ENCODE assay signal across 26 cellular contexts in genomic region chr2:109406301-109406700, GRCh38.
DNase-seq lines count a peak whose midpoint lies in the region; ATAC-seq and TF ChIP-seq lines count a peak whose summit lies in the region.
"Had no signal": no experiment of that assay in that cellular context is flagged by ENCODE, and none has a peak within 500 bp of the region (broad histone marks: within the 10 kb centered on the region; RNA-seq: fewer than 3 reads in every experiment).

No MANE protein-coding gene starts in this region.

- no peak overlapping the region for H3K9ac ChIP-seq in mammary epithelial cell (ENCODE audit: insufficient read depth, low read length)
- H3K9ac ChIP-seq in SK-N-SH = no peak overlapping the region

- H3K27me3 ChIP-seq in breast epithelium (no peaks in the 10 kb centered on the region), mammary epithelial cell (ENCODE audit: insufficient read depth, low read length) (no peaks in the 10 kb centered on the region), upper lobe of left lung (no peaks in the 10 kb centered on the region), SK-N-SH (ENCODE audit: insufficient read depth) (no peaks in the 10 kb centered on the region)
- H3K27me3 ChIP-seq: Peyer's patch had no signal

- H2AFZ ChIP-seq in mammary epithelial cell (ENCODE audit: low read depth, low read length) (no peak overlapping the region), SK-N-SH (ENCODE audit: low read depth) (no peak overlapping the region)

- peaks cover 29% of the 10 kb centered on the region for H3K36me3 Mint-ChIP-seq in MCF 10A (ENCODE audit: insufficient read depth, unreplicated experiment)
- H3K36me3 Mint-ChIP-seq in glutamatergic neuron (ENCODE audit: unreplicated experiment) = no peaks in the 10 kb centered on the region
- H3K36me3 Mint-ChIP-seq in chondrocyte (ENCODE audit: low read depth) = peaks cover 26% of the 10 kb centered on the region

- CTCF ChIA-PET in MCF 10A (lab: Yijun Ruan, JAX) = interaction anchor here (0.6 to 1.3 kb wide), 5 partner anchors 104 to 279 kb away, joined by 3 to 5 read pairs (median 4); partner anchors contain the start of gene SH3RF3
- CTCF ChIA-PET in mammary epithelial cell (lab: Charles Lee; ENCODE audit: low non-redundant PET) = no interaction called here
- CTCF ChIA-PET in SK-N-SH (lab: Yijun Ruan, JAX) = interaction anchor here (0.9 kb wide), 1 partner anchor 9 kb away, joined by 4 read pairs; no protein-coding TSS in a partner anchor

- in situ Hi-C loops in mammary epithelial cell (cut with MboI; ENCODE audit: low sequenced_read_pairs in 2 of 2) = no loop called here

- no peaks in the 10 kb centered on the region for H3F3A ChIP-seq in SK-N-SH (replicated peaks; ENCODE audit: insufficient read depth)

- H3K27ac ChIP-seq in breast epithelium (no peak overlapping the region), mammary epithelial cell (ENCODE audit: insufficient read depth, low read depth, low read length) (no peak overlapping the region), upper lobe of left lung (no peak overlapping the region), SK-N-SH (ENCODE audit: low read depth in 2 of 2, low read length in 1 of 2) (no peak overlapping the region)
- H3K27ac ChIP-seq: 22Rv1, Peyer's patch had no signal

- peak overlapping the region; percentile 27 for H3K27ac Mint-ChIP-seq in MCF 10A (ENCODE audit: low read depth, unreplicated experiment)
- H3K27ac Mint-ChIP-seq in glutamatergic neuron (ENCODE audit: unreplicated experiment) = peak overlapping the region; percentile 66
- no peak overlapping the region for H3K27ac Mint-ChIP-seq in chondrocyte (ENCODE audit: unreplicated experiment)
- H3K27ac Mint-ChIP-seq: CD8-positive, alpha-beta T cell had no signal

- H3K4me1 ChIP-seq in breast epithelium (no peaks in the 10 kb centered on the region), mammary epithelial cell (ENCODE audit: insufficient read depth, low read length) (peaks cover 9% of the 10 kb centered on the region), upper lobe of left lung (no peaks in the 10 kb centered on the region), SK-N-SH (ENCODE audit: control insufficient read depth in 1 of 2, insufficient read depth in 2 of 2, low read depth in 1 of 2, low read length in 1 of 2) (peaks cover 0 to 14% of the 10 kb centered on the region in 2 experiments; a peak in 1 of 4 replicates)
- H3K4me1 ChIP-seq: Peyer's patch had no signal

- H3K4me3 Mint-ChIP-seq in MCF 10A (ENCODE audit: unreplicated experiment) (no peak overlapping the region), glutamatergic neuron (ENCODE audit: unreplicated experiment) (peak overlapping the region; percentile 37), chondrocyte (ENCODE audit: unreplicated experiment) (no peak overlapping the region)
- H3K4me3 Mint-ChIP-seq: CD8-positive, alpha-beta T cell had no signal

- ATAC-seq in upper lobe of left lung (ENCODE audit: low FRiP score in 2 of 2) = no peak
- ATAC-seq: CD8-positive, alpha-beta T cell; HepG2; K562 had no signal

- POLR2A ChIA-PET in MCF 10A (lab: Yijun Ruan, JAX) (interaction anchor here (0.7 to 1.8 kb wide), 6 partner anchors 25 to 280 kb away, joined by 3 to 6 read pairs (median 4); no protein-coding TSS in a partner anchor), SK-N-SH (lab: Yijun Ruan, JAX) (no interaction called here)

- no peak for TF ChIP-seq RAD21 in SK-N-SH (IDR thresholded peaks at IDR 0.05; ENCODE audit: low read length)

- TF ChIP-seq EP300 in upper lobe of left lung (IDR thresholded peaks at IDR 0.05) (no peak), SK-N-SH (IDR thresholded peaks at IDR 0.05; ENCODE audit: borderline replicate concordance in 1 of 2, low read depth in 1 of 2, low read length in 1 of 2) (no peak)

- no peaks in the 10 kb centered on the region for H3K27me3 Mint-ChIP-seq in MCF 10A (ENCODE audit: insufficient read depth, unreplicated experiment)
- H3K27me3 Mint-ChIP-seq in glutamatergic neuron (ENCODE audit: unreplicated experiment) = peaks cover 11% of the 10 kb centered on the region
- no peaks in the 10 kb centered on the region for H3K27me3 Mint-ChIP-seq in chondrocyte (ENCODE audit: low read depth)

- H4K20me1 ChIP-seq in mammary epithelial cell (ENCODE audit: insufficient read depth, low read length) (no peaks in the 10 kb centered on the region), SK-N-SH (ENCODE audit: insufficient read depth) (0 out of 2 replicates have a peak, but pooled peaks cover 6% of the 10 kb centered on the region)

- H3K4me2 ChIP-seq in mammary epithelial cell (ENCODE audit: insufficient read depth, low read depth, low read length) (peak overlapping the region; percentile 7), SK-N-SH (no peak overlapping the region)

- no peak overlapping the region for H3K4me3 ChIP-seq in breast epithelium
- H3K4me3 ChIP-seq in mammary epithelial cell (replicated peaks in 1 of 3; ENCODE audit: insufficient read depth in 1 of 3, low read depth in 2 of 3, low read length in 3 of 3) = no peak overlapping the region
- no peak overlapping the region for H3K4me3 ChIP-seq in upper lobe of left lung
- H3K4me3 ChIP-seq in SK-N-SH (ENCODE audit: low read depth in 2 of 2, low read length in 1 of 2) = no peak overlapping the region
- H3K4me3 ChIP-seq: K562, Peyer's patch had no signal

- intact Hi-C loops in MCF 10A (cut with micrococcal nuclease) (loop anchor here (5.0 kb wide), 1 partner anchor 279 kb away; the partner anchor contains the start of gene SH3RF3), breast epithelium (cut with DNase I; ENCODE audit: low total_unique reads) (no loop called here), mammary epithelial cell (cut with micrococcal nuclease) (no loop called here)

- H3K36me3 ChIP-seq in breast epithelium = no peaks in the 10 kb centered on the region
- H3K36me3 ChIP-seq in mammary epithelial cell (ENCODE audit: insufficient read depth, low read length) = no peaks in the 10 kb centered on the region
- no peaks in the 10 kb centered on the region for H3K36me3 ChIP-seq in upper lobe of left lung
- no peaks in the 10 kb centered on the region for H3K36me3 ChIP-seq in SK-N-SH (replicated peaks in 1 of 2; ENCODE audit: control insufficient read depth in 1 of 2, insufficient read depth in 2 of 2, low read length in 1 of 2)
- H3K36me3 ChIP-seq: Peyer's patch had no signal

- 55% methylated on average over 8 of the region's 8 CpGs for WGBS in mammary epithelial cell (ENCODE audit: low coverage, missing lambda C conversion rate)
- 87 to 96% methylated on average over 8 of the region's 8 CpGs for WGBS in upper lobe of left lung, 2 donors
- WGBS in SK-N-SH (ENCODE audit: low lambda C conversion rate) = 85% methylated on average over 7 of the region's 8 CpGs

- H3K4me1 Mint-ChIP-seq in MCF 10A (ENCODE audit: insufficient read depth, unreplicated experiment) (peaks cover 18% of the 10 kb centered on the region), glutamatergic neuron (ENCODE audit: low read depth, unreplicated experiment) (peaks cover 54% of the 10 kb centered on the region), chondrocyte (ENCODE audit: low read depth) (peaks cover 60% of the 10 kb centered on the region)

- no peaks in the 10 kb centered on the region for H3K79me2 ChIP-seq in mammary epithelial cell (ENCODE audit: insufficient read depth, low read length)
- H3K79me2 ChIP-seq in SK-N-SH (ENCODE audit: insufficient read depth) = no peaks in the 10 kb centered on the region

- TF ChIP-seq POLR2A in breast epithelium (IDR thresholded peaks at IDR 0.05) (no peak), upper lobe of left lung (IDR thresholded peaks at IDR 0.05) (no peak)

- dilution Hi-C loops in mammary epithelial cell (cut with HindIII; ENCODE audit: low sequenced_read_pairs) = loop anchor here (5.0 kb wide), 1 partner anchor 51 kb away; no protein-coding TSS in a partner anchor

- no peaks in the 10 kb centered on the region for H3K9me2 ChIP-seq in SK-N-SH

- BruUV-seq in MCF 10A (replicated peaks; lab: Mats Ljungman, UMichigan) (no TSS peak), mammary epithelial cell (replicated peaks; lab: Mats Ljungman, UMichigan) (no TSS peak)

- no peaks in the 10 kb centered on the region for H3K9me3 Mint-ChIP-seq in MCF 10A (ENCODE audit: unreplicated experiment)
- peaks cover 13% of the 10 kb centered on the region for H3K9me3 Mint-ChIP-seq in glutamatergic neuron (ENCODE audit: unreplicated experiment)
- H3K9me3 Mint-ChIP-seq in chondrocyte (ENCODE audit: low read depth) = no peaks in the 10 kb centered on the region
- H3K9me3 Mint-ChIP-seq: CD8-positive, alpha-beta T cell had no signal

- DNase-seq in MCF 10A (ENCODE audit: unreplicated experiment) = peak; percentile 81
- no peak for DNase-seq in breast epithelium (ENCODE audit: low spot score in 2 of 2)
- DNase-seq in mammary epithelial cell = peak; percentile 76
- DNase-seq in glutamatergic neuron = no peak
- no peak for DNase-seq in upper lobe of left lung
- DNase-seq in foreskin melanocyte = no peak
- DNase-seq in SK-N-SH = no peak
- no peak for DNase-seq in chondrocyte (ENCODE audit: low spot score)
- DNase-seq: ACHN; C1 segment of cervical spinal cord; CD8-positive, alpha-beta T cell; DND-41; H7; MM.1S; NCI-H1048; NCI-H1436; NCI-H1930; NCI-H2227 treated with DMSO at 0.1 percent for 48 hours; NCI-H510A; NCI-H748 treated with DMSO at 0.1 percent for 48 hours; NK-92 treated with Interleukin-12 subunit alpha and Interleukin-12 subunit beta, amount 100 ng/mL, for 24 hours; Peyer's patch; SHP77 had no signal

- TF ChIP-seq CTCF in MCF 10A (IDR thresholded peaks at IDR 0.05; ENCODE audit: unreplicated experiment) = no peak
- no peak for TF ChIP-seq CTCF in breast epithelium (IDR thresholded peaks at IDR 0.05)
- no peak for TF ChIP-seq CTCF in mammary epithelial cell (conservative IDR thresholded peaks at IDR 0.05 in 1 of 2, IDR thresholded peaks at IDR 0.05 in 1 of 2; ENCODE audit: extremely low read depth in 1 of 2, insufficient read depth in 1 of 2, low read depth in 1 of 2, low read length in 2 of 2)
- no peak for TF ChIP-seq CTCF in glutamatergic neuron (IDR thresholded peaks at IDR 0.05; ENCODE audit: partially characterized antibody, unreplicated experiment)
- no peak for TF ChIP-seq CTCF in upper lobe of left lung (IDR thresholded peaks at IDR 0.05)
- TF ChIP-seq CTCF in SK-N-SH (IDR thresholded peaks at IDR 0.05) = no peak
- TF ChIP-seq CTCF in chondrocyte (IDR thresholded peaks at IDR 0.05) = no peak

- no peaks in the 10 kb centered on the region for H3K9me3 ChIP-seq in breast epithelium
- H3K9me3 ChIP-seq in mammary epithelial cell (replicated peaks; ENCODE audit: insufficient read depth, low read length) = no peaks in the 10 kb centered on the region
- no peaks in the 10 kb centered on the region for H3K9me3 ChIP-seq in upper lobe of left lung
- no peaks in the 10 kb centered on the region for H3K9me3 ChIP-seq in SK-N-SH
- H3K9me3 ChIP-seq: Peyer's patch had no signal

TF ChIP-seq in SK-N-SH, 30 proteins besides CTCF, POLR2A, EP300 and RAD21 (continues in another document):
- TF ChIP-seq TAF1 (IDR thresholded peaks at IDR 0.05; ENCODE audit: borderline replicate concordance, low read depth, low read length) (no peak), ELF1 (IDR thresholded peaks at IDR 0.05) (no peak), POLR2AphosphoS5 (IDR thresholded peaks at IDR 0.05; ENCODE audit: low read depth, low read length) (no peak), NRF1 (IDR thresholded peaks at IDR 0.05; ENCODE audit: low read depth, low read length) (no peak), TCF12 (IDR thresholded peaks at IDR 0.05) (no peak), RXRA (IDR thresholded peaks at IDR 0.05; ENCODE audit: borderline replicate concordance, low read depth) (no peak), FOXJ3 (CRISPR knock-in tag; IDR thresholded peaks at IDR 0.05) (no peak)

Comparison
In these comparisons a context has a peak if more than half of its experiments do, and no peak if none do; other contexts are left out.
1. DNase-seq: peak in MCF 10A (single experiment) and mammary epithelial cell (single experiment); none in breast epithelium (0 of 2), glutamatergic neuron (single experiment), upper lobe of left lung (0 of 2), foreskin melanocyte (single experiment), SK-N-SH (single experiment) and chondrocyte (single experiment).